ENCODE assay signal across 8 cellular contexts in the genomic region with DNA sequence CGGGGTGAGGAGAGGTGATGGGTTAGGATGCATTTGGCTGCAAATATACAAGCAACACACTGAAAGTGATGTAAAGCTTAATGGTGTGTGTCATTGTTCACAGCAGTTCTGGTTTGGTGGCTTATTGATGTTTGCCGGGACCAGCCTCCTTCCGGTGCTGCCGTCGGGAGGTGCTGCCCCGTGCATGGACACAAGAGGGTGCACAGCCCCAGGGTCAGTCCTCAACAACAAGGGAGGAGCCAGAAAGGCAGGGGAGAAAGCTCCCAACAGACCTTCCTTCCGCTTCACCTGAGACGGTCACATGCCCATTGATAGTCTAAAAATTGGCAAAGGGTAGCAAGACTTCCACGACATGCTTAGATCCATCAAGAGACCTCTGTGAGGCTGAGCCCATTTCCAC. TPM values are rescaled to one million over a fixed set of nuclear protein-coding genes. Genes with fewer than 3 reads are reported as not detected.
DNase-seq lines count a peak whose midpoint lies in the region; TF ChIP-seq lines count a peak whose summit lies in the region.

No MANE protein-coding gene starts in this region.

- H3K36me3 ChIP-seq in GM23248 (ENCODE audit: low read depth) (no peaks in the 10 kb centered on the region), kidney epithelial cell (ENCODE audit: control insufficient read depth, insufficient read depth, low read length) (no peaks in the 10 kb centered on the region), esophagus squamous epithelium (no peaks in the 10 kb centered on the region)

- no peak overlapping the region for H3K9ac ChIP-seq in GM23248

- H3K79me2 ChIP-seq in GM23248 (ENCODE audit: insufficient read depth): no peaks in the 10 kb centered on the region

- H3K9me2 ChIP-seq in GM23248 (ENCODE audit: insufficient read depth): no peaks in the 10 kb centered on the region

- H3K4me2 ChIP-seq in GM23248 (ENCODE audit: unreplicated experiment): no peak overlapping the region

- 0 out of 2 replicates have a peak, but pooled peaks cover 3% of the 10 kb centered on the region for H3K4me1 ChIP-seq in GM23248 (ENCODE audit: insufficient read depth)
- H3K4me1 ChIP-seq in esophagus squamous epithelium: no peaks in the 10 kb centered on the region

- TF ChIP-seq POLR2A in esophagus squamous epithelium (IDR thresholded peaks at IDR 0.05): no peak

- no peak for DNase-seq in AG10803 (ENCODE audit: low read depth)
- DNase-seq in GM23248: peak; percentile 43
- DNase-seq in kidney epithelial cell (ENCODE audit: low read depth): no peak
- no peak for DNase-seq in DMS153 treated with DMSO at 0.1 percent for 48 hours (lab: John Stamatoyannopoulos, UW; ENCODE audit: unreplicated experiment)
- DNase-seq in activated gamma-delta T cell (lab: John Stamatoyannopoulos, UW): no peak
- no peak for DNase-seq in esophagus squamous epithelium (lab: John Stamatoyannopoulos, UW)
- DNase-seq in NCI-H1048 (lab: John Stamatoyannopoulos, UW): no peak

- intact Hi-C loops in esophagus squamous epithelium (cut with DNase I): no loop called here

- TF ChIP-seq CTCF in AG10803 (conservative IDR thresholded peaks at IDR 0.05; ENCODE audit: low read length) (peak; percentile 40), VCaP (conservative IDR thresholded peaks at IDR 0.05) (peak; percentile 59), kidney epithelial cell (IDR thresholded peaks at IDR 0.05; ENCODE audit: insufficient read depth, low read length, poor library complexity, severe bottlenecking) (peak; percentile 59), esophagus squamous epithelium (IDR thresholded peaks at IDR 0.05) (peak in 1 of 6 experiments; percentile 33)

- no peaks in the 10 kb centered on the region for H3F3A ChIP-seq in GM23248 (ENCODE audit: insufficient read depth)

- in situ Hi-C loops in GM23248 (cut with MboI): no loop called here

- H3K9me3 ChIP-seq in GM23248 (ENCODE audit: low read depth) (no peaks in the 10 kb centered on the region), esophagus squamous epithelium (no peaks in the 10 kb centered on the region)

- WGBS in GM23248 (ENCODE audit: low coverage in 1 of 2, low lambda C conversion rate in 2 of 2, missing lambda C conversion rate in 2 of 2), 2 experiments: 60 to 63% methylated on average over 9 of the region's 9 CpGs
- WGBS in esophagus squamous epithelium, 2 donors: 59 to 61% methylated on average over 7 to 8 of the region's 9 CpGs

- H3K27me3 ChIP-seq in GM23248 (replicated peaks; ENCODE audit: insufficient read depth) (no peaks in the 10 kb centered on the region), kidney epithelial cell (ENCODE audit: control insufficient read depth, insufficient read depth, low read length) (no peaks in the 10 kb centered on the region), esophagus squamous epithelium (peaks cover 0 to 26% (median 1%) of the 10 kb centered on the region in 4 donors)

- H3K27ac ChIP-seq in GM23248: no peak overlapping the region
- H3K27ac ChIP-seq in VCaP: peak overlapping the region; percentile 46; the same call in 1 of the 2 replicates
- H3K27ac ChIP-seq in esophagus squamous epithelium: no peak overlapping the region

- no peaks in the 10 kb centered on the region for H4K20me1 ChIP-seq in GM23248 (ENCODE audit: insufficient read depth)

- no peak overlapping the region for H3K4me3 ChIP-seq in AG10803 (ENCODE audit: low read length)
- no peak overlapping the region for H3K4me3 ChIP-seq in GM23248
- no peak overlapping the region for H3K4me3 ChIP-seq in kidney epithelial cell (ENCODE audit: low read depth, low read length)
- H3K4me3 ChIP-seq in esophagus squamous epithelium: no peak overlapping the region

- no peak overlapping the region for H2AFZ ChIP-seq in GM23248

RNA-seq across cellular contexts. Expression of a gene that starts 9.5 kb away (rescaled TPM):
- 1.1 TPM in 2 replicates for total RNA-seq in GM23248 (2014; rRNA removed; shearing (Covaris generic))
- 1.8 and 2.4 TPM in 2 replicates for polyA plus RNA-seq in GM23248 (2016; fragmentation: Nextera tagmentation; extraction: Ambion mirVana)
- total RNA-seq in kidney epithelial cell (0.62 and 0.75 TPM in 2 replicates), esophagus squamous epithelium (1 to 10 TPM in 1 of 4 donors, under 1 TPM in 2, not detected in 1; 0.64 to 1.7 (median 0.66) TPM)
